ENCODE assay signal across 24 cellular contexts in the genomic region with DNA sequence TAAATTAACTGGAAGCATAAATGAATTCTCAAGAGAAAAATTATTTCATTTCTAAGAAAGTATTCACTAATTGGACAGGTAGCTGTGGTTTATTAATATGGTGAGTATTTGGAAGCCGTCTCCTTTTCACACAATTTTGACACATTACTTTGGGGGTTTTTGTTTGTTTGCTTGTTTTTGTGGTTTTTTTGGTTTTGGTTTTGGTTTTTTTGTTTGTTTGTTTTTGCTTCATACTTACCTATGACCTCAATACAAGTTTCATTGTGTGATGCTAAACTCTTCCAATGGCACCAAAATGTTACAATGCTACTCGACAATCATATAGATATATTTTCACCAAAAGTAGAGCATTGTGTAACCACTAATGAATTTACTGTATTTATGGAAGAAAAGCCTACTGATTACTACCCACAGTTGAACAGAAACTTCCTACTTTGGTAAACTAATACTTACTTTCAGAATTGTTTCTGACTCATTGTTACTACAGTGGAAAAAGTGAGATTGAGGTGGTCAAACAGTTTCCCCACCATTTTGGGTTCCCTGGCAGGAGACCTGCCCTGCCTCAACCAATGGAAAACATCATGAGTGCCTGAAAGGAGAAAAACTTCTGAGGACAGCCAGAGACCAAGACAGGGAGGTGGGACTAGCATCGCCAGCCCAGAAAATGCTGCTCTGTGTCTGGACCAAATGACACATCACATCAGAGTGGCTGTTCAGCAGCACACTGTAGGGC.
DNase-seq lines count a peak whose midpoint lies in the region; ATAC-seq, FAIRE-seq and TF ChIP-seq lines count a peak whose summit lies in the region.
"Had no signal": no experiment of that assay in that cellular context is flagged by ENCODE, and none has a peak within 500 bp of the region (broad histone marks: within the 10 kb centered on the region; RNA-seq: fewer than 3 reads in every experiment).

No MANE protein-coding gene starts in this region.

- ATAC-seq in GM18870 (IDR thresholded peaks at IDR 0.05; ENCODE audit: unreplicated experiment), result peak; percentile 85
- peak; percentile 53 for ATAC-seq in HG02610 (IDR thresholded peaks at IDR 0.05; ENCODE audit: unreplicated experiment)
- ATAC-seq in HG03354 (IDR thresholded peaks at IDR 0.05; ENCODE audit: poor library complexity, severe bottlenecking, unreplicated experiment), result peak; percentile 80
- ATAC-seq in GM12878, result peak; percentile 23; the same call in 2 of the 3 replicates
- no peak for ATAC-seq in pancreas
- ATAC-seq: HCT116 had no signal

- H3K9me3 ChIP-seq in GM12878 (replicated peaks; ENCODE audit: control insufficient read depth, insufficient read depth, low read length) (no peaks in the 10 kb centered on the region), right atrium auricular region (no peaks in the 10 kb centered on the region), pancreas (no peaks in the 10 kb centered on the region)
- H3K9me3 ChIP-seq: MG63 had no signal

- no peaks in the 10 kb centered on the region for H3K4me1 Mint-ChIP-seq in HFFc6 (ENCODE audit: low read depth)

- RAD21 ChIA-PET in GM12878 (lab: Charles Lee; ENCODE audit: unreplicated experiment), result interaction anchor here (0.6 kb wide), 1 partner anchor 436 kb away, joined by 3 read pairs; no protein-coding TSS in a partner anchor

- no peak for TF ChIP-seq CTCF in GM12878 (IDR thresholded peaks at IDR 0.05 in 2 of 3, conservative IDR thresholded peaks at IDR 0.05 in 1 of 3; ENCODE audit: control insufficient read depth in 2 of 3, extremely low read depth in 1 of 3, insufficient read depth in 1 of 3, low read depth in 3 of 3, low read length in 3 of 3)
- TF ChIP-seq CTCF in right atrium auricular region (IDR thresholded peaks at IDR 0.05), result no peak
- no peak for TF ChIP-seq CTCF in HFFc6 (IDR thresholded peaks at IDR 0.05)
- no peak for TF ChIP-seq CTCF in pancreas (IDR thresholded peaks at IDR 0.05)

- H3K36me3 ChIP-seq in GM12878 (ENCODE audit: control insufficient read depth in 2 of 2, insufficient read depth in 2 of 2, low read length in 1 of 2) (no peaks in the 10 kb centered on the region), right atrium auricular region (no peaks in the 10 kb centered on the region), pancreas (no peaks in the 10 kb centered on the region)
- H3K36me3 ChIP-seq: MG63 had no signal

- no peaks in the 10 kb centered on the region for H3K36me3 Mint-ChIP-seq in HFFc6 (ENCODE audit: low read depth)
- H3K36me3 Mint-ChIP-seq: IgD-negative memory B cell had no signal

- no peaks in the 10 kb centered on the region for H3K27me3 Mint-ChIP-seq in HFFc6 (ENCODE audit: insufficient read depth)
- H3K27me3 Mint-ChIP-seq: IgD-negative memory B cell had no signal

- FAIRE-seq in GM12878 (lab: Jason Lieb, UNC), result no peak
- FAIRE-seq in pancreas (lab: Jason Lieb, UNC), result no peak
- FAIRE-seq: HTR-8/SVneo had no signal

- intact Hi-C loops in GM12878 (cut with micrococcal nuclease; ENCODE audit: unreplicated experiment), result no loop called here
- intact Hi-C loops in pancreas (cut with DNase I), result no loop called here

- H4K20me1 ChIP-seq in GM12878 (ENCODE audit: control insufficient read depth, insufficient read depth), result no peaks in the 10 kb centered on the region

- DNase-seq in GM12878 (ENCODE audit: low read depth, low spot score) (no peak), right atrium auricular region (ENCODE audit: low spot score) (no peak), HFFc6 (no peak), pancreas (no peak), DMS79 (lab: John Stamatoyannopoulos, UW) (no peak)
- DNase-seq: ACHN, DMS79 treated with DMSO at 0.1 percent for 48 hours, GOT3, Kasumi-1, MG63, NCI-H1048, NCI-H146, NCI-H2029 treated with DMSO at 0.1 percent for 48 hours, NCI-H2171, NCI-H526, T-helper 1 cell had no signal

- no peak overlapping the region for H3K27ac Mint-ChIP-seq in HFFc6
- H3K27ac Mint-ChIP-seq: IgD-negative memory B cell had no signal

- no peak overlapping the region for H3K4me3 ChIP-seq in GM12878
- no peak overlapping the region for H3K4me3 ChIP-seq in right atrium auricular region
- H3K4me3 ChIP-seq in pancreas, result no peak overlapping the region
- H3K4me3 ChIP-seq: MG63 had no signal

- H3K27ac ChIP-seq in GM12878 (ENCODE audit: control insufficient read depth, insufficient read depth), result no peak overlapping the region
- H3K27ac ChIP-seq in right atrium auricular region, result no peak overlapping the region
- H3K27ac ChIP-seq in pancreas, result no peak overlapping the region
- H3K27ac ChIP-seq: C4-2B, HL-60 had no signal

- in situ Hi-C loops in GM12878 (cut with MboI), result no loop called here

- no peak overlapping the region for H3K9ac ChIP-seq in GM12878 (ENCODE audit: control insufficient read depth, insufficient read depth, low read length)

- no peak for TF ChIP-seq POLR2A in GM12878 (IDR thresholded peaks at IDR 0.05; ENCODE audit: low read depth, low read length)

- no peak for TF ChIP-seq EP300 in GM12878 (IDR thresholded peaks at IDR 0.05; ENCODE audit: borderline replicate concordance in 1 of 2, control insufficient read depth in 1 of 2, low read depth in 2 of 2, low read length in 2 of 2)

- no peak overlapping the region for H3K4me2 ChIP-seq in GM12878 (ENCODE audit: control insufficient read depth, insufficient read depth)

- TF ChIP-seq RAD21 in GM12878 (IDR thresholded peaks at IDR 0.05; ENCODE audit: insufficient read depth, low read depth, low read length), result no peak

- peaks cover 31% of the 10 kb centered on the region for H3K9me3 Mint-ChIP-seq in HFFc6
- H3K9me3 Mint-ChIP-seq: IgD-negative memory B cell had no signal

- CTCF ChIA-PET in GM12878 (lab: Yijun Ruan, JAX), result no interaction called here

- no peaks in the 10 kb centered on the region for H3K79me2 ChIP-seq in GM12878 (ENCODE audit: control insufficient read depth, insufficient read depth, low read length)

- SMC1A ChIA-PET in GM12878 (lab: Charles Lee; ENCODE audit: uncharacterized antibody, unreplicated experiment), result interaction anchor here (1.5 kb wide), 1 partner anchor 13 kb away, joined by 3 read pairs; no protein-coding TSS in a partner anchor

- H2AFZ ChIP-seq in GM12878 (ENCODE audit: control insufficient read depth, low read depth, low read length), result no peak overlapping the region

- POLR2A ChIA-PET in GM12878 (lab: Charles Lee), result no interaction called here

- no peak overlapping the region for H3K4me3 Mint-ChIP-seq in HFFc6
- H3K4me3 Mint-ChIP-seq: IgD-negative memory B cell had no signal

- 30% methylated on average over 3 of the region's 3 CpGs for WGBS in GM12878 (ENCODE audit: insufficient coverage, insufficient replicate concordance, low lambda C conversion rate, missing lambda C conversion rate)
- WGBS in pancreas, 2 donors, result 77 to 83% methylated on average over 3 of the region's 3 CpGs

- no peaks in the 10 kb centered on the region for H3K4me1 ChIP-seq in GM12878 (ENCODE audit: control insufficient read depth, insufficient read depth, low read length)
- H3K4me1 ChIP-seq in right atrium auricular region, result no peaks in the 10 kb centered on the region
- no peaks in the 10 kb centered on the region for H3K4me1 ChIP-seq in pancreas

- H3K27me3 ChIP-seq in GM12878 (replicated peaks in 1 of 2; ENCODE audit: control insufficient read depth in 2 of 2, insufficient read depth in 2 of 2, low read length in 1 of 2) (no peaks in the 10 kb centered on the region), right atrium auricular region (no peaks in the 10 kb centered on the region), pancreas (no peaks in the 10 kb centered on the region)
- H3K27me3 ChIP-seq: MG63 had no signal

- no TSS peak for BruUV-seq in GM12878 (replicated peaks; lab: Mats Ljungman, UMichigan)

TF ChIP-seq in GM12878, 131 proteins besides CTCF, POLR2A, EP300 and RAD21 (continues in another document):
- TF ChIP-seq GABPA (IDR thresholded peaks at IDR 0.05; ENCODE audit: low read depth) (no peak), STAT1 (conservative IDR thresholded peaks at IDR 0.05) (no peak), RAD51 (IDR thresholded peaks at IDR 0.05) (no peak), KDM1A (IDR thresholded peaks at IDR 0.05; ENCODE audit: borderline replicate concordance) (no peak), JUNB (IDR thresholded peaks at IDR 0.05) (no peak), MEF2B (IDR thresholded peaks at IDR 0.05; ENCODE audit: partially characterized antibody, poor library complexity, severe bottlenecking) (no peak), FOS (IDR thresholded peaks at IDR 0.05; ENCODE audit: borderline replicate concordance, extremely low read depth, insufficient read length) (no peak), TCF3 (IDR thresholded peaks at IDR 0.05; ENCODE audit: borderline replicate concordance, insufficient read depth, low read depth, low read length) (no peak), RCOR1 (conservative IDR thresholded peaks at IDR 0.05; ENCODE audit: low read depth, low read length) (no peak), NRF1 (conservative IDR thresholded peaks at IDR 0.05; ENCODE audit: low read depth, low read length) (no peak), MYB (IDR thresholded peaks at IDR 0.05; ENCODE audit: borderline replicate concordance, low read depth, low read length) (no peak), MTA2 (IDR thresholded peaks at IDR 0.05; ENCODE audit: low read depth) (no peak)
- TF ChIP-seq, protein P1, sequence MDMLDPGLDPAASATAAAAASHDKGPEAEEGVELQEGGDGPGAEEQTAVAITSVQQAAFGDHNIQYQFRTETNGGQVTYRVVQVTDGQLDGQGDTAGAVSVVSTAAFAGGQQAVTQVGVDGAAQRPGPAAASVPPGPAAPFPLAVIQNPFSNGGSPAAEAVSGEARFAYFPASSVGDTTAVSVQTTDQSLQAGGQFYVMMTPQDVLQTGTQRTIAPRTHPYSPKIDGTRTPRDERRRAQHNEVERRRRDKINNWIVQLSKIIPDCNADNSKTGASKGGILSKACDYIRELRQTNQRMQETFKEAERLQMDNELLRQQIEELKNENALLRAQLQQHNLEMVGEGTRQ (IDR thresholded peaks at IDR 0.05; ENCODE audit: borderline replicate concordance, low read depth, low read length), result no peak

Comparison
In these comparisons a context has a peak if more than half of its experiments do, and no peak if none do; other contexts are left out.
1. ATAC-seq: peak in GM18870 (single experiment), HG02610 (single experiment), HG03354 (single experiment) and GM12878 (single experiment); none in pancreas (0 of 4).